Comparison of ENCODE assay signal across 8 cellular contexts in the genomic region with DNA sequence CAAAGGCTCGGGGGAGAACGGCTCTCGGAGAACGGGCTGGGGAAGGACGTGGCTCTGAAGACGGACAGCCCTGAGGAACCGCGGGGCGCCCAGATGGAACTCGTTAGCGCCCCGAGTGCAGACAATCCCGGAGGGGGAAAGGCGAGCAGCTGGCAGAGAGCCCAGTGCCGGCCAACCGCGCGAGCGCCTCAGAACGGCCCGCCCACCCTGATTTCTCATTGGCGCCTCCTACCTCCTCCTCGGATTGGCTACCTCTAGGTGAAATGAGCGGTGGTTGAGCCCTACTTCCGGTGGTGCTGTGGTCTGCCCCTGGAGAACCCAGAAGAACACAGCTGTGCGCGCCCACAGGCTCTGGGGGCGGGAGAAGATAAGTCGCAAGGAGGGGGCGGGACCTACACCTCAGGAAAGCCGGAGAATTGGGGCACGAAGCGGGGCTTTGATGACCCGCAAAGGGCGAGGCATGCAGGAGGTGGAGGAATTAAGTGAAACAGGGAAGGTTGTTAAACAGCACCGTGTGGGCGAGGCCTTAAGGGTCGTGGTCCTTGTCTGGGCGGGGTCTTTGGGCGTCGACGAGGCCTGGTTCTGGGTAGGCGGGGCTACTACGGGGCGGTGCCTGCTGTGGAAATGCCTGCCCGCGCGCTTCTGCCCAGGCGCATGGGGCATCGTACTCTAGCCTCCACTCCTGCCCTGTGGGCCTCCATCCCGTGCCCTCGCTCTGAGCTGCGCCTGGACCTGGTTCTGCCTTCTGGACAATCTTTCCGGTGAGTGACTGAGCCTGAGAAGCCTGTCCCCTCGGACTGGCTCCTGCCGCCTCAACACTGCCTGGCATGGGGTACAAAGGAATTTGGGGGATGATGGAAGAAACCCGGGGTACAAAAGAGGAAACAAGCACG. TPM values are rescaled to one million over a fixed set of nuclear protein-coding genes. Genes with fewer than 3 reads are reported as not detected.
A peak's percentile ranks its signal among the peaks of the same experiment; 100 is the strongest.
DNase-seq lines count a peak whose midpoint lies in the region; ATAC-seq, FAIRE-seq and TF ChIP-seq lines count a peak whose summit lies in the region.

A gene (plus strand): TSS at position 290 of the 893 bp plus-strand sequence. CDS start 335 bp downstream, at position 625.

- H3K27ac ChIP-seq in kidney (ENCODE audit: low read depth in 2 of 2, low read length in 2 of 2) = peak within 1 kb of the TSS; percentile 89 to 91

- peaks cover 14 to 21% of the 10 kb centered on the region in 2 donors for H3K4me1 ChIP-seq in kidney (ENCODE audit: control insufficient read depth in 1 of 2, insufficient read depth in 1 of 2, low read depth in 1 of 2, low read length in 2 of 2)

- intact Hi-C loops in kidney (cut with DNase I) = no loop called here

- H3K9ac ChIP-seq in kidney (ENCODE audit: low read length in 2 of 2) = peak within 1 kb of the TSS; percentile 63 to 85

- no peak for FAIRE-seq in kidney (lab: Jason Lieb, UNC)

- H3K36me3 ChIP-seq in kidney (ENCODE audit: control insufficient read depth in 1 of 2, insufficient read depth in 2 of 2, low read length in 2 of 2) = peaks cover 30 to 43% of the 10 kb centered on the region in 2 donors

- no peaks in the 10 kb centered on the region for H3K9me3 ChIP-seq in kidney (ENCODE audit: control insufficient read depth in 1 of 2, low read length in 2 of 2)

- peak within 1 kb of the TSS; percentile 93 for H3K4me3 ChIP-seq in AG10803 (ENCODE audit: low read length)
- H3K4me3 ChIP-seq in kidney (ENCODE audit: low read length in 2 of 2) = peak within 1 kb of the TSS; percentile 85 to 91

- TF ChIP-seq CTCF in AG10803 (conservative IDR thresholded peaks at IDR 0.05; ENCODE audit: low read length) (no peak), kidney (IDR thresholded peaks at IDR 0.05; ENCODE audit: borderline replicate concordance, extremely low read depth, insufficient read depth) (no peak)

- peak; percentile 90 for ATAC-seq in GM19043 (IDR thresholded peaks at IDR 0.05; ENCODE audit: low read depth, unreplicated experiment)
- ATAC-seq in HG03378 (IDR thresholded peaks at IDR 0.05; ENCODE audit: unreplicated experiment) = peak; percentile 82

- DNase-seq in AG10803 (ENCODE audit: low read depth) = peak; percentile 98
- DNase-seq in NCI-H460 (ENCODE audit: extremely low read depth, low read depth) = peak; percentile 92
- peak; percentile 92 for DNase-seq in activated CD4-positive, CD25-positive, alpha-beta regulatory T cell treated with anti-CD3 and anti-CD28 coated beads, Interleukin-2, amount 50 U/mL, for 72 hours
- DNase-seq in cerebellar nuclear complex (lab: John Stamatoyannopoulos, UW) = peak; percentile 66 to 83
- peak; percentile 99 for DNase-seq in kidney
- DNase-seq in stimulated activated CD4-positive, alpha-beta T cell treated with anti-CD3 and anti-CD28 coated beads, Interleukin-15, amount 100 ng/mL, for 24 hours = peak; percentile 98

RNA-seq across cellular contexts. Expression of the gene that starts here (rescaled TPM):
- total RNA-seq in NCI-H460 (2014; rRNA removed; shearing (Covaris generic)) = 10.1 and 13.9 TPM in 2 replicates
- polyA plus RNA-seq in NCI-H460 (2014; cell fraction: nucleus; rRNA removed) = 13.2 and 23.5 TPM in 2 replicates
- 31.1 TPM for total RNA-seq in kidney
- 51.6 TPM for polyA plus RNA-seq in kidney (ENCODE audit: insufficient read depth, low read depth, low replicate concordance)

Comparison
In these comparisons a context has a peak if more than half of its experiments do, and no peak if none do; other contexts are left out.
1. Peak in every context shown above with its lines: DNase-seq, ATAC-seq, H3K4me3 ChIP-seq and H3K27ac ChIP-seq.